ENCODE assay signal across 20 cellular contexts in the genomic region with DNA sequence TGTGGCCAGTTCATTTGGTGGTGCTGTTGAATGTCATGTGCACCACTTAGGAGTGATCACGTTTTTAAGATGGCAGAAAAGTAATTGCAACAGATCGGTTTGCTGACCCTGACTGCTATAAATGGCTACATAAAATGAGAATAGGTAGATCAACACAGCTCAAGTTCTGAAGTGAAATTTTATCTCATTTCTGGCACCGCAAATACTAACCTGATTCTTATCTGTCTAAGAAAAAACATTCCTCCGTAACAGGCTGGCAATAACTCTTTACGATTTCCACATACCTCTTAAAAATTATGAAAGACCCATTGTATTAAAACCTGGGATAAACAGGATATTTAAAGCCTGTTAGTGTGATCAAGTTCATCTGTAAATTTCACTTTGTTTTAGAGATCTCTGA.
DNase-seq lines count a peak whose midpoint lies in the region; TF ChIP-seq lines count a peak whose summit lies in the region.
"Had no signal": no experiment of that assay in that cellular context is flagged by ENCODE, and none has a peak within 500 bp of the region (broad histone marks: within the 10 kb centered on the region; RNA-seq: fewer than 3 reads in every experiment).

No MANE protein-coding gene starts in this region.

- H3K4me1 ChIP-seq in breast epithelium (peaks cover 0 to 14% of the 10 kb centered on the region in 2 donors), mesenchymal stem cell (ENCODE audit: control insufficient read depth, insufficient read depth, low read depth, low read length) (no peaks in the 10 kb centered on the region)

- DNase-seq in DMS114 treated with DMSO at 0.1 percent for 48 hours (lab: John Stamatoyannopoulos, UW; ENCODE audit: unreplicated experiment): peak; percentile 94
- DNase-seq in LNCaP clone FGC (ENCODE audit: low read depth): peak; percentile 49
- DNase-seq in breast epithelium (ENCODE audit: low spot score in 2 of 2): no peak
- DNase-seq in mesothelial cell of epicardium (ENCODE audit: low spot score in 2 of 2, unreplicated experiment in 2 of 2): no peak
- no peak for DNase-seq in central memory CD4-positive, alpha-beta T cell
- no peak for DNase-seq in mesenchymal stem cell
- no peak for DNase-seq in T-helper 9 cell
- no peak for DNase-seq in medulla oblongata (ENCODE audit: extremely low spot score)
- DNase-seq: activated CD4-positive, alpha-beta memory T cell treated with anti-CD3 and anti-CD28 coated beads, Interleukin-2, amount 10 ng/mL, durations not matched to agents 7 days and 5 days; activated naive CD8-positive, alpha-beta T cell treated with anti-CD3 and anti-CD28 coated beads, Interleukin-2, amount 50 U/mL, for 24 hours; cerebellar nuclear complex; effector memory CD8-positive, alpha-beta T cell; foreskin fibroblast; GM23248; NCI-H1105 treated with DMSO at 0.1 percent for 48 hours; WERI-Rb-1 had no signal

- H3K79me1 ChIP-seq in mesenchymal stem cell (replicated peaks; ENCODE audit: low read length, poor library complexity, severe bottlenecking): no peaks in the 10 kb centered on the region

- no peaks in the 10 kb centered on the region for H3K27me3 Mint-ChIP-seq in mesothelial cell of epicardium (ENCODE audit: low read depth)
- H3K27me3 Mint-ChIP-seq: activated CD4-positive, alpha-beta memory T cell treated with anti-CD3 and anti-CD28 coated beads, Interleukin-2, amount 10 ng/mL, durations not matched to agents 7 days and 5 days; activated naive CD8-positive, alpha-beta T cell treated with anti-CD3 and anti-CD28 coated beads, Interleukin-2, amount 50 U/mL, for 24 hours; effector memory CD8-positive, alpha-beta T cell; memory B cell; type B pancreatic cell had no signal

- no peaks in the 10 kb centered on the region for H3K36me3 ChIP-seq in breast epithelium
- H3K36me3 ChIP-seq in mesenchymal stem cell (ENCODE audit: control insufficient read depth in 1 of 2, insufficient read depth in 2 of 2, low read depth in 1 of 2, low read length in 2 of 2): no peaks in the 10 kb centered on the region
- H3K36me3 ChIP-seq: WERI-Rb-1 had no signal

- H2BK15ac ChIP-seq in mesenchymal stem cell (ENCODE audit: low read depth, poor library complexity, severe bottlenecking): no peak overlapping the region

- peaks cover under 1% of the 10 kb centered on the region for H3K9me3 Mint-ChIP-seq in mesothelial cell of epicardium
- H3K9me3 Mint-ChIP-seq: activated CD4-positive, alpha-beta memory T cell treated with anti-CD3 and anti-CD28 coated beads, Interleukin-2, amount 10 ng/mL, durations not matched to agents 7 days and 5 days; activated naive CD8-positive, alpha-beta T cell treated with anti-CD3 and anti-CD28 coated beads, Interleukin-2, amount 50 U/mL, for 24 hours; activated T-helper 1 cell treated with anti-CD3 and anti-CD28 coated beads, Interleukin-12 subunit alpha, Interleukin-12 subunit beta, Interleukin-2, Interleukin-4 antibody, amounts not matched to agents 30 ng/mL and 10 ng/mL and 1 ng/mL, durations not matched to agents 14 hours and 24 hours and 36 hours; memory B cell; type B pancreatic cell had no signal

- no peak for TF ChIP-seq POLR2A in breast epithelium (IDR thresholded peaks at IDR 0.05)

- no peak overlapping the region for H4K8ac ChIP-seq in mesenchymal stem cell (ENCODE audit: low read length)

- H2AK5ac ChIP-seq in mesenchymal stem cell (ENCODE audit: low read length, severe bottlenecking): no peak overlapping the region

- no peak overlapping the region for H3K18ac ChIP-seq in mesenchymal stem cell (ENCODE audit: low read depth in 1 of 2, low read length in 2 of 2)

- H2BK5ac ChIP-seq in mesenchymal stem cell (ENCODE audit: low read depth, low read length, poor library complexity, severe bottlenecking): no peak overlapping the region

- no peak overlapping the region for H3K23ac ChIP-seq in mesenchymal stem cell (ENCODE audit: low read length in 2 of 2)

- intact Hi-C loops in breast epithelium (cut with DNase I; ENCODE audit: low total_unique reads): no loop called here

- H3K27me3 ChIP-seq in breast epithelium (no peaks in the 10 kb centered on the region), mesenchymal stem cell (ENCODE audit: control insufficient read depth in 1 of 2, insufficient read depth in 1 of 2, low read length in 2 of 2) (no peaks in the 10 kb centered on the region)

- H2BK120ac ChIP-seq in mesenchymal stem cell (ENCODE audit: low read depth, low read length): no peak overlapping the region

- H3K9me3 ChIP-seq in breast epithelium (no peaks in the 10 kb centered on the region), mesenchymal stem cell (ENCODE audit: control insufficient read depth, low read length) (no peaks in the 10 kb centered on the region)

- H3K14ac ChIP-seq in mesenchymal stem cell (ENCODE audit: low read length in 2 of 2): no peak overlapping the region

- H2AFZ ChIP-seq in mesenchymal stem cell (ENCODE audit: low read depth, low read length): no peak overlapping the region
- H2AFZ ChIP-seq: GM23248 had no signal

- H3K4me1 Mint-ChIP-seq in mesothelial cell of epicardium: peaks cover 41% of the 10 kb centered on the region
- H3K4me1 Mint-ChIP-seq: activated CD4-positive, alpha-beta memory T cell treated with anti-CD3 and anti-CD28 coated beads, Interleukin-2, amount 10 ng/mL, durations not matched to agents 7 days and 5 days; activated naive CD8-positive, alpha-beta T cell treated with anti-CD3 and anti-CD28 coated beads, Interleukin-2, amount 50 U/mL, for 24 hours; memory B cell had no signal

- H3K4me3 ChIP-seq in LNCaP clone FGC (ENCODE audit: low read depth, low read length): no peak overlapping the region
- H3K4me3 ChIP-seq in breast epithelium: no peak overlapping the region
- H3K4me3 ChIP-seq in mesenchymal stem cell (ENCODE audit: insufficient read depth in 1 of 2, low read depth in 1 of 2, low read length in 2 of 2): no peak overlapping the region
- H3K4me3 ChIP-seq: GM12878, GM23248 had no signal

- H4K91ac ChIP-seq in mesenchymal stem cell (ENCODE audit: low read length): no peak overlapping the region

- no peak overlapping the region for H3K4me2 ChIP-seq in mesenchymal stem cell (ENCODE audit: low read length, poor library complexity, severe bottlenecking)

- no peaks in the 10 kb centered on the region for H3K36me3 Mint-ChIP-seq in mesothelial cell of epicardium
- H3K36me3 Mint-ChIP-seq: memory B cell, type B pancreatic cell had no signal

- H3K4me3 Mint-ChIP-seq in mesothelial cell of epicardium: no peak overlapping the region
- H3K4me3 Mint-ChIP-seq: activated CD4-positive, alpha-beta memory T cell treated with anti-CD3 and anti-CD28 coated beads, Interleukin-2, amount 10 ng/mL, durations not matched to agents 7 days and 5 days; activated naive CD8-positive, alpha-beta T cell treated with anti-CD3 and anti-CD28 coated beads, Interleukin-2, amount 50 U/mL, for 24 hours; activated T-helper 1 cell treated with anti-CD3 and anti-CD28 coated beads, Interleukin-12 subunit alpha, Interleukin-12 subunit beta, Interleukin-2, Interleukin-4 antibody, amounts not matched to agents 30 ng/mL and 10 ng/mL and 1 ng/mL, durations not matched to agents 14 hours and 24 hours and 36 hours; effector memory CD8-positive, alpha-beta T cell; memory B cell; type B pancreatic cell had no signal

- peak overlapping the region; percentile 40 for H3K27ac Mint-ChIP-seq in mesothelial cell of epicardium
- H3K27ac Mint-ChIP-seq: activated CD4-positive, alpha-beta memory T cell treated with anti-CD3 and anti-CD28 coated beads, Interleukin-2, amount 10 ng/mL, durations not matched to agents 7 days and 5 days; activated naive CD8-positive, alpha-beta T cell treated with anti-CD3 and anti-CD28 coated beads, Interleukin-2, amount 50 U/mL, for 24 hours; activated T-helper 1 cell treated with anti-CD3 and anti-CD28 coated beads, Interleukin-12 subunit alpha, Interleukin-12 subunit beta, Interleukin-2, Interleukin-4 antibody, amounts not matched to agents 30 ng/mL and 10 ng/mL and 1 ng/mL, durations not matched to agents 14 hours and 24 hours and 36 hours; effector memory CD8-positive, alpha-beta T cell; memory B cell; type B pancreatic cell had no signal

- TF ChIP-seq CTCF in LNCaP clone FGC (IDR thresholded peaks at IDR 0.05; ENCODE audit: control insufficient read depth, extremely low read depth, insufficient read depth) (no peak), breast epithelium (IDR thresholded peaks at IDR 0.05) (no peak), mesothelial cell of epicardium (IDR thresholded peaks at IDR 0.05; ENCODE audit: unreplicated experiment) (no peak)

- WGBS in mesenchymal stem cell: 70% methylated on average over 3 of the region's 5 CpGs

- H3K4ac ChIP-seq in mesenchymal stem cell (ENCODE audit: low read depth in 1 of 2, low read length in 2 of 2): no peak overlapping the region

- H3K27ac ChIP-seq in breast epithelium (peak overlapping the region; percentile 20 to 49), mesenchymal stem cell (ENCODE audit: low read length, poor library complexity, severe bottlenecking) (no peak overlapping the region)
- H3K27ac ChIP-seq: GM23248, WERI-Rb-1 had no signal

- no peak overlapping the region for H3K9ac ChIP-seq in mesenchymal stem cell (ENCODE audit: low read length)
- H3K9ac ChIP-seq: GM23248 had no signal

- no peak overlapping the region for H2BK12ac ChIP-seq in mesenchymal stem cell (ENCODE audit: low read length in 2 of 2)

Comparison
In these comparisons a context has a peak if more than half of its experiments do, and no peak if none do; other contexts are left out.
1. DNase-seq: peak in DMS114 treated with DMSO at 0.1 percent for 48 hours (single experiment) and LNCaP clone FGC (single experiment); none in breast epithelium (0 of 2), mesothelial cell of epicardium (0 of 2), central memory CD4-positive, alpha-beta T cell (single experiment), mesenchymal stem cell (single experiment), T-helper 9 cell (single experiment) and medulla oblongata (single experiment).